37 cellular contexts compared by ENCODE assay signal in genomic region chr12:47954467-47955045, GRCh38. TPM values are rescaled to one million over a fixed set of nuclear protein-coding genes. Genes with fewer than 3 reads are reported as not detected.
DNase-seq lines count a peak whose midpoint lies in the region; ATAC-seq, FAIRE-seq and TF ChIP-seq lines count a peak whose summit lies in the region.
"Had no signal": no experiment of that assay in that cellular context is flagged by ENCODE, and none has a peak within 500 bp of the region (broad histone marks: within the 10 kb centered on the region; RNA-seq: fewer than 3 reads in every experiment).

No MANE protein-coding gene starts in this region.

- no peak overlapping the region for H3K4ac ChIP-seq in H1 (replicated peaks; ENCODE audit: insufficient read length, low read depth, low read length)

- H3K4me1 Mint-ChIP-seq in nephron = peaks cover 27% of the 10 kb centered on the region

- H2BK20ac ChIP-seq in H1 (ENCODE audit: low read length) = no peak overlapping the region

- H3K4me2 ChIP-seq in DND-41 (ENCODE audit: insufficient read depth, low read length) (no peak overlapping the region), H1 (ENCODE audit: insufficient read depth in 1 of 2, low read depth in 2 of 2, low read length in 2 of 2) (no peak overlapping the region)

- H2AK5ac ChIP-seq in H1 (ENCODE audit: low read depth, low read length) = no peak overlapping the region

- 85% methylated on average over 4 of the region's 4 CpGs; no CpG with 5 or more reads in 1 of the 2 experiments for WGBS in H1 (ENCODE audit: extremely low coverage in 1 of 2, insufficient coverage in 1 of 2, insufficient read length in 1 of 2, insufficient replicate concordance in 2 of 2, low coverage in 1 of 2, low lambda C conversion rate in 2 of 2, missing lambda C conversion rate in 1 of 2), 2 experiments

- H2BK5ac ChIP-seq in H1 (ENCODE audit: low read depth, low read length) = no peak overlapping the region; the same call in 1 of the 2 replicates

- H3K9me3 ChIP-seq in DND-41 (ENCODE audit: insufficient read depth, low read length, severe bottlenecking) (peaks cover 6% of the 10 kb centered on the region), H1 (ENCODE audit: insufficient read depth in 2 of 2, low read depth in 1 of 2, low read length in 1 of 2) (peaks cover 17 to 19% of the 10 kb centered on the region in 2 experiments)
- H3K9me3 ChIP-seq: testis, vagina had no signal

- H3K18ac ChIP-seq in H1 (ENCODE audit: extremely low read depth, low read length) = no peak overlapping the region

- no peak overlapping the region for H4K8ac ChIP-seq in H1 (ENCODE audit: extremely low read depth, insufficient read depth, low read length)

- POLR2A ChIA-PET in H1 (lab: Charles Lee; ENCODE audit: partially characterized antibody) = no interaction called here
- POLR2A ChIA-PET in GM10248 (lab: Yijun Ruan, JAX) = no interaction called here

- H3K9me3 Mint-ChIP-seq in nephron = peaks cover 5% of the 10 kb centered on the region
- H3K9me3 Mint-ChIP-seq: CD4-positive, alpha-beta T cell; natural killer cell treated with Interleukin-12 subunit alpha and Interleukin-12 subunit beta and Interleukin-15 and Interleukin-18, amount 100 ng/mL, for 72 hours had no signal

- TF ChIP-seq CTCF in DND-41 (IDR thresholded peaks at IDR 0.05; ENCODE audit: borderline replicate concordance, extremely low read depth, low read length, poor library complexity, severe bottlenecking) (no peak), H1 (IDR thresholded peaks at IDR 0.05; ENCODE audit: control extremely low read depth in 1 of 3, insufficient read depth in 1 of 3, low read depth in 1 of 3, low read length in 3 of 3) (no peak), nephron (IDR thresholded peaks at IDR 0.05; ENCODE audit: unreplicated experiment in 3 of 3) (no peak), GM10248 (IDR thresholded peaks at IDR 0.05; ENCODE audit: control extremely low read depth, extremely low read depth, low read depth, missing control alignments) (no peak)

- no peaks in the 10 kb centered on the region for H3K36me3 ChIP-seq in DND-41 (ENCODE audit: insufficient read depth, low read length)
- no peaks in the 10 kb centered on the region for H3K36me3 ChIP-seq in H1 (ENCODE audit: control insufficient read depth in 2 of 4, insufficient read depth in 4 of 4, low read length in 3 of 4)
- H3K36me3 ChIP-seq: cardiac muscle cell, vagina had no signal

- peaks cover 7% of the 10 kb centered on the region for H3K27me3 Mint-ChIP-seq in nephron (ENCODE audit: low read depth)

- no peak overlapping the region for H3K4me3 ChIP-seq in DND-41 (ENCODE audit: low read depth in 1 of 2, low read length in 2 of 2)
- no peak overlapping the region for H3K4me3 ChIP-seq in Jurkat, Clone E6-1 (ENCODE audit: low read length)
- H3K4me3 ChIP-seq in H1 (ENCODE audit: extremely low read depth in 1 of 4, insufficient read depth in 2 of 4, low read depth in 3 of 4, low read length in 4 of 4) = no peak overlapping the region
- H3K4me3 ChIP-seq: cardiac muscle cell, K562, testis, vagina had no signal

- H4K20me1 ChIP-seq in DND-41 (ENCODE audit: insufficient read depth, low read length) (no peaks in the 10 kb centered on the region), H1 (replicated peaks in 1 of 2; ENCODE audit: control insufficient read depth in 1 of 2, insufficient read depth in 2 of 2, low read length in 2 of 2) (no peaks in the 10 kb centered on the region)

- H3K79me1 ChIP-seq in H1 (ENCODE audit: low read depth, low read length) = no peaks in the 10 kb centered on the region

- CTCF ChIA-PET in H1 (lab: Charles Lee; ENCODE audit: partially characterized antibody) (interaction anchor here (0.9 to 8.1 kb wide), 8 partner anchors 9 to 239 kb away, joined by 3 to 82 read pairs (median 4); partner anchors contain the start of genes TMEM106C and VDR), GM10248 (lab: Yijun Ruan, JAX) (interaction anchor here (0.8 to 1.5 kb wide), 2 partner anchors 8 to 25 kb away, joined by 3 read pairs; no protein-coding TSS in a partner anchor)

- no peak overlapping the region for H4K5ac ChIP-seq in H1 (ENCODE audit: insufficient read length, low read depth, low read length)

- H3K27me3 ChIP-seq in DND-41 (ENCODE audit: insufficient read depth, low read length, poor library complexity) (no peaks in the 10 kb centered on the region), H1 (replicated peaks in 1 of 4; ENCODE audit: control insufficient read depth in 3 of 4, extremely low read depth in 1 of 4, insufficient read depth in 3 of 4, low read length in 3 of 4) (no peaks in the 10 kb centered on the region)
- H3K27me3 ChIP-seq: testis, vagina had no signal

- no peaks in the 10 kb centered on the region for H3K23me2 ChIP-seq in H1 (ENCODE audit: low read depth, low read length)

- H3K36me3 Mint-ChIP-seq in nephron (ENCODE audit: low read depth) = no peaks in the 10 kb centered on the region
- H3K36me3 Mint-ChIP-seq: activated naive CD8-positive, alpha-beta T cell treated with anti-CD3 and anti-CD28 coated beads, Interleukin-2, amount 10 ng/mL, durations not matched to agents 7 days and 5 days; natural killer cell treated with Interleukin-12 subunit alpha and Interleukin-12 subunit beta and Interleukin-15 and Interleukin-18, amount 100 ng/mL, for 72 hours had no signal

- ATAC-seq in DND-41 (ENCODE audit: insufficient read depth, low read depth) (peak; percentile 78), GM21381 (IDR thresholded peaks at IDR 0.05; ENCODE audit: unreplicated experiment) (no peak)
- ATAC-seq: activated CD4-positive, CD25-positive, alpha-beta regulatory T cell treated with anti-CD3 and anti-CD28 coated beads, Interleukin-2, amount 50 U/mL, for 24 hours; activated CD8-positive, alpha-beta memory T cell treated with anti-CD3 and anti-CD28 coated beads, Interleukin-2, amount 10 ng/mL, durations not matched to agents 7 days and 5 days; K562; natural killer cell treated with Interleukin-12 subunit alpha and Interleukin-12 subunit beta and Interleukin-15 and Interleukin-18, amount 100 ng/mL, for 72 hours; T-helper 17 cell had no signal

- no peak overlapping the region for H2BK12ac ChIP-seq in H1 (ENCODE audit: low read depth, low read length)

- no peak overlapping the region for H3K14ac ChIP-seq in H1 (ENCODE audit: insufficient read length)

- TF ChIP-seq EP300 in H1 (IDR thresholded peaks at IDR 0.05; ENCODE audit: borderline replicate concordance in 1 of 2, low read depth in 2 of 2, low read length in 2 of 2) = no peak

- H4K91ac ChIP-seq in H1 (replicated peaks; ENCODE audit: insufficient read length, low read length) = no peak overlapping the region

- H3K4me1 ChIP-seq in DND-41 (ENCODE audit: insufficient read depth, low read length) (no peaks in the 10 kb centered on the region; the same call in 1 of the 2 replicates), H1 (replicated peaks in 1 of 4; ENCODE audit: control insufficient read depth in 3 of 4, insufficient read depth in 4 of 4, low read length in 3 of 4) (no peaks in the 10 kb centered on the region; a peak in 1 of 7 replicates)
- H3K4me1 ChIP-seq: testis had no signal

- H3K23ac ChIP-seq in H1 (ENCODE audit: insufficient read length) = no peak overlapping the region

- H2BK120ac ChIP-seq in H1 (replicated peaks; ENCODE audit: low read depth, low read length) = no peak overlapping the region

- TF ChIP-seq RAD21 in H1 (IDR thresholded peaks at IDR 0.05 in 1 of 2, conservative IDR thresholded peaks at IDR 0.05 in 1 of 2; ENCODE audit: low read depth in 2 of 2, low read length in 2 of 2) = no peak

- TF ChIP-seq POLR2A in H1 (IDR thresholded peaks at IDR 0.05; ENCODE audit: control extremely low read depth in 1 of 2, low read depth in 2 of 2, low read length in 2 of 2) = no peak

- no peak for FAIRE-seq in H1 (lab: Jason Lieb, UNC)
- FAIRE-seq: astrocyte, colon, GM12891, islet of Langerhans, K562, TTC549 had no signal

- no peak overlapping the region for H3K56ac ChIP-seq in H1 (replicated peaks; ENCODE audit: insufficient read length, low read depth, low read length)

- no peak overlapping the region for H3K27ac ChIP-seq in DND-41 (ENCODE audit: low read length)
- no peak overlapping the region for H3K27ac ChIP-seq in H1 (ENCODE audit: low read depth, low read length)
- H3K27ac ChIP-seq in substantia nigra (ENCODE audit: low read depth, low read length, poor library complexity, severe bottlenecking) = no peak overlapping the region
- H3K27ac ChIP-seq: cardiac muscle cell, testis, vagina had no signal

- DNase-seq in DND-41 (peak; percentile 19), H1 (ENCODE audit: low read depth in 1 of 2, low spot score in 2 of 2) (no peak), GM10248 (ENCODE audit: extremely low spot score) (no peak), substantia nigra (lab: John Stamatoyannopoulos, UW) (no peak), anterior cingulate cortex (lab: John Stamatoyannopoulos, UW) (no peak)
- DNase-seq in Jurkat, Clone E6-1 (ENCODE audit: low read depth, low spot score) = peak; percentile 47
- DNase-seq: activated CD4-positive, alpha-beta T cell treated with anti-CD3 and anti-CD28 coated beads, Interleukin-2, amount 50 U/mL, for 4 hours; activated CD8-positive, alpha-beta memory T cell treated with anti-CD3 and anti-CD28 coated beads, Interleukin-2, amount 10 ng/mL, durations not matched to agents 7 days and 5 days; activated gamma-delta T cell treated with Interleukin-2 at 50 U/mL for 16 hours; activated naive CD8-positive, alpha-beta T cell treated with anti-CD3 and anti-CD28 coated beads, Interleukin-2, amount 10 ng/mL, durations not matched to agents 7 days and 5 days; activated T-cell treated with anti-CD3 and anti-CD28 coated beads, Interleukin-2, amount 50 U/mL, for 48 hours; AML-193; CD4-positive, alpha-beta T cell; effector CD8-positive, alpha-beta T cell; glutamatergic neuron; NCI-H1417; NCI-H2081 treated with DMSO at 0.1 percent for 48 hours; NCI-H2227 treated with DMSO at 0.1 percent for 48 hours; NCI-H526; NK-92 treated with Interleukin-12 subunit alpha and Interleukin-12 subunit beta, amount 100 ng/mL, for 24 hours; SHP77; stimulated activated naive CD4-positive, alpha-beta T cell treated with Interleukin-2 at 50 U/mL for 16 hours; T-helper 17 cell; testis had no signal

- H3K27ac Mint-ChIP-seq in nephron = peak overlapping the region; percentile 68 to 78 (median 78)
- H3K27ac Mint-ChIP-seq: activated CD8-positive, alpha-beta memory T cell treated with anti-CD3 and anti-CD28 coated beads, Interleukin-2, amount 10 ng/mL, durations not matched to agents 7 days and 5 days; activated naive CD8-positive, alpha-beta T cell treated with anti-CD3 and anti-CD28 coated beads, Interleukin-2, amount 10 ng/mL, durations not matched to agents 7 days and 5 days; CD4-positive, alpha-beta T cell; natural killer cell treated with Interleukin-12 subunit alpha and Interleukin-12 subunit beta and Interleukin-15 and Interleukin-18, amount 100 ng/mL, for 72 hours; T-helper 17 cell had no signal

- H3K4me3 Mint-ChIP-seq in nephron = peak overlapping the region in 1 of 3 experiments; percentile 7
- H3K4me3 Mint-ChIP-seq: activated CD8-positive, alpha-beta memory T cell treated with anti-CD3 and anti-CD28 coated beads, Interleukin-2, amount 10 ng/mL, durations not matched to agents 7 days and 5 days; activated naive CD8-positive, alpha-beta T cell treated with anti-CD3 and anti-CD28 coated beads, Interleukin-2, amount 10 ng/mL, durations not matched to agents 7 days and 5 days; CD4-positive, alpha-beta T cell; natural killer cell treated with Interleukin-12 subunit alpha and Interleukin-12 subunit beta and Interleukin-15 and Interleukin-18, amount 100 ng/mL, for 72 hours; T-helper 17 cell had no signal

- no peak overlapping the region for H2AFZ ChIP-seq in DND-41 (ENCODE audit: low read depth, low read length)
- H2AFZ ChIP-seq in H1 (ENCODE audit: low read length) = no peak overlapping the region

- H3K79me2 ChIP-seq in DND-41 (ENCODE audit: insufficient read depth, low read length) (no peaks in the 10 kb centered on the region), H1 (ENCODE audit: control insufficient read depth in 1 of 2, insufficient read depth in 2 of 2, low read length in 2 of 2) (no peaks in the 10 kb centered on the region)

- H3K9ac ChIP-seq in DND-41 (ENCODE audit: low read depth, low read length) (no peak overlapping the region), H1 (replicated peaks in 1 of 4; ENCODE audit: extremely low read depth in 1 of 4, low read depth in 3 of 4, low read length in 3 of 4) (no peak overlapping the region)

- H2BK15ac ChIP-seq in H1 (ENCODE audit: low read length) = 0 out of 2 replicates have a peak overlapping the region, but pooled peaks have one; percentile 40

RNA-seq across cellular contexts. Expression of gene TMEM106C, which starts 8.8 kb away (rescaled TPM):
- polyA plus RNA-seq in Jurkat, Clone E6-1 (2012; ENCODE audit: insufficient read depth, insufficient read length) = 327 TPM
- total RNA-seq in H1 (2021; fragmentation: NEBNext Ultra II Directional; extraction: Animal tissue kit (Norgen Biotek cat#: 25700)) = 36.6 and 37.0 TPM in 2 replicates
- 35.7 and 45.3 TPM in 2 replicates for polyA plus RNA-seq in H1 (2011; rRNA removed)
- 50.0 TPM for polyA plus RNA-seq in H1 (2011; cell fraction: cytosol; rRNA removed)
- polyA plus RNA-seq in H1 (2011; cell fraction: nucleus; rRNA removed) = 47.3 TPM
- 30.0 to 40.7 TPM (median 38.1 TPM) in 4 replicates for polyA plus RNA-seq in H1 (2012, experiment 1 of 2)
- 22.3 TPM for polyA plus RNA-seq in H1 (2012, experiment 2 of 2)
- 29.9 TPM for polyA plus RNA-seq in H1 (2013, experiment 1 of 2)
- polyA plus RNA-seq in H1 (2013, experiment 2 of 2) = 32.5 TPM
- 64.9 and 98.9 TPM in 2 replicates for polyA minus RNA-seq in H1 (2011; rRNA and poly(A)+ RNA removed)
- polyA minus RNA-seq in H1 (2011; cell fraction: cytosol; rRNA and poly(A)+ RNA removed) = 23.5 TPM
- polyA minus RNA-seq in H1 (2011; cell fraction: nucleus; rRNA and poly(A)+ RNA removed) = 34.8 TPM

RNA-seq across cellular contexts. Expression of gene COL2A1, which starts 49.7 kb away (rescaled TPM):
- 0.82 TPM for polyA plus RNA-seq in Jurkat, Clone E6-1 (2012; ENCODE audit: insufficient read depth, insufficient read length)
- 11.7 and 14.6 TPM in 2 replicates for total RNA-seq in H1 (2021; fragmentation: NEBNext Ultra II Directional; extraction: Animal tissue kit (Norgen Biotek cat#: 25700))
- 4.2 and 8.8 TPM in 2 replicates for polyA plus RNA-seq in H1 (2011; rRNA removed)
- polyA plus RNA-seq in H1 (2011; cell fraction: cytosol; rRNA removed) = 6.4 TPM
- 34.3 TPM for polyA plus RNA-seq in H1 (2011; cell fraction: nucleus; rRNA removed)
- 7.3 to 9.9 TPM (median 8.3 TPM) in 4 replicates for polyA plus RNA-seq in H1 (2012, experiment 1 of 2)
- 8.6 TPM for polyA plus RNA-seq in H1 (2012, experiment 2 of 2)
- 10.3 TPM for polyA plus RNA-seq in H1 (2013, experiment 1 of 2)
- polyA plus RNA-seq in H1 (2013, experiment 2 of 2) = 8.7 TPM
- polyA minus RNA-seq in H1 (2011; rRNA and poly(A)+ RNA removed) = 2.9 and 5.7 TPM in 2 replicates
- 7.3 TPM for polyA minus RNA-seq in H1 (2011; cell fraction: cytosol; rRNA and poly(A)+ RNA removed)
- polyA minus RNA-seq in H1 (2011; cell fraction: nucleus; rRNA and poly(A)+ RNA removed) = 7.9 TPM
- total RNA-seq: activated naive CD8-positive, alpha-beta T cell treated with anti-CD3 and anti-CD28 coated beads, Interleukin-2, amount 10 ng/mL, durations not matched to agents 7 days and 5 days; CD4-positive, alpha-beta T cell; K562; natural killer cell treated with Interleukin-12 subunit alpha and Interleukin-12 subunit beta and Interleukin-15 and Interleukin-18, amount 100 ng/mL, for 72 hours; T-helper 17 cell; vagina had no signal
- polyA plus RNA-seq: liver had no signal

RNA-seq across cellular contexts. Expression of gene VDR, which starts 49.8 kb away (rescaled TPM):
- 1.9 TPM for polyA plus RNA-seq in Jurkat, Clone E6-1 (2012; ENCODE audit: insufficient read depth, insufficient read length)
- 0.34 and 0.65 TPM in 2 replicates for total RNA-seq in H1 (2021; fragmentation: NEBNext Ultra II Directional; extraction: Animal tissue kit (Norgen Biotek cat#: 25700))
- 0.44 and 0.58 TPM in 2 replicates for polyA plus RNA-seq in H1 (2011; rRNA removed)
- polyA plus RNA-seq in H1 (2011; cell fraction: cytosol; rRNA removed) = 0.23 TPM
- 0.33 TPM for polyA plus RNA-seq in H1 (2011; cell fraction: nucleus; rRNA removed)
- 0.14 to 0.27 TPM (median 0.23 TPM) in 4 replicates for polyA plus RNA-seq in H1 (2012, experiment 1 of 2)
- polyA plus RNA-seq in H1 (2012, experiment 2 of 2) = 0.08 TPM
- polyA plus RNA-seq in H1 (2013, experiment 1 of 2) = 0.28 TPM
- 0.24 TPM for polyA plus RNA-seq in H1 (2013, experiment 2 of 2)
- polyA minus RNA-seq in H1 (2011; rRNA and poly(A)+ RNA removed) = 0.66 and 0.83 TPM in 2 replicates
- polyA minus RNA-seq in H1 (2011; cell fraction: cytosol; rRNA and poly(A)+ RNA removed) = 0.44 TPM
- polyA minus RNA-seq in H1 (2011; cell fraction: nucleus; rRNA and poly(A)+ RNA removed) = 0.60 TPM
- total RNA-seq: cardiac muscle cell had no signal
- polyA plus RNA-seq: cardiac muscle cell had no signal

Comparison
In these comparisons a context has a peak if more than half of its experiments do, and no peak if none do; other contexts are left out.
1. DNase-seq: peak in DND-41 (single experiment) and Jurkat, Clone E6-1 (single experiment); none in H1 (0 of 2), GM10248 (single experiment), substantia nigra (0 of 49) and anterior cingulate cortex (0 of 58).